7 cellular contexts compared by ENCODE assay signal in genomic region chr7:146285418-146285817, GRCh38.
"Had no signal": no experiment of that assay in that cellular context is flagged by ENCODE, and none has a peak within 500 bp of the region (broad histone marks: within the 10 kb centered on the region; RNA-seq: fewer than 3 reads in every experiment).

No MANE protein-coding gene starts in this region.

- H3K27ac ChIP-seq: HL-60, KMS-11 had no signal

- DNase-seq: IMR-90, Karpas-422, KBM-7, KG1 had no signal

- H3K9ac ChIP-seq: KMS-11 had no signal

- H3K4me2 ChIP-seq: KMS-11 had no signal

- FAIRE-seq: HTR-8/SVneo had no signal
